ENCODE assay signal across 1 cellular context in the genomic region with DNA sequence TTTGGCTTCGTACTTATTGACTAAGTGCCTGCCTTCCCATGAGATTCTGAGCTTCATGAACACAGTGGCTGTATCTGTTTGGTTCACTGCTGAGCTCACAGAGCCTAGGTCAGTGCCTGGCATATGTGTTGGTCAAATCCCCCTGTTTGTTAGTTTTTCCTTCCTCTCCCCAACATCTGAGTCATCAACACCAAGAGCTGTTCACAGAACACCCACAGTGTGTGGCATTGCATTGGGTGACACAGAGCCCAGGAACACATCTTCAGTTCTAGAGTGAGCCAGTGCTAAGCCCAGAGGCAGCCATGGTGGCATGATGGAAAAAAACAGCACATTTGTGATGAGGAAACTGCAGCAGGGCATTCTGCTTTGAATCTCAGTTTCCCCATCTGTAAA.
A peak's percentile ranks its signal among the peaks of the same experiment; 100 is the strongest.
TF ChIP-seq lines count a peak whose summit lies in the region.

No MANE protein-coding gene starts in this region.

TF ChIP-seq in GM12878, 131 proteins besides CTCF, POLR2A, EP300 and RAD21:
- TF ChIP-seq RFX5 (IDR thresholded peaks at IDR 0.05; ENCODE audit: low read depth, low read length) (no peak), RAD51 (IDR thresholded peaks at IDR 0.05) (no peak), MTA2 (IDR thresholded peaks at IDR 0.05; ENCODE audit: low read depth) (0 out of 2 replicates have a peak, but pooled peaks have one; percentile 2), IRF3 (IDR thresholded peaks at IDR 0.05) (no peak), HDGF (IDR thresholded peaks at IDR 0.05) (0 out of 2 replicates have a peak, but pooled peaks have one; percentile 47)
- TF ChIP-seq, protein P1, sequence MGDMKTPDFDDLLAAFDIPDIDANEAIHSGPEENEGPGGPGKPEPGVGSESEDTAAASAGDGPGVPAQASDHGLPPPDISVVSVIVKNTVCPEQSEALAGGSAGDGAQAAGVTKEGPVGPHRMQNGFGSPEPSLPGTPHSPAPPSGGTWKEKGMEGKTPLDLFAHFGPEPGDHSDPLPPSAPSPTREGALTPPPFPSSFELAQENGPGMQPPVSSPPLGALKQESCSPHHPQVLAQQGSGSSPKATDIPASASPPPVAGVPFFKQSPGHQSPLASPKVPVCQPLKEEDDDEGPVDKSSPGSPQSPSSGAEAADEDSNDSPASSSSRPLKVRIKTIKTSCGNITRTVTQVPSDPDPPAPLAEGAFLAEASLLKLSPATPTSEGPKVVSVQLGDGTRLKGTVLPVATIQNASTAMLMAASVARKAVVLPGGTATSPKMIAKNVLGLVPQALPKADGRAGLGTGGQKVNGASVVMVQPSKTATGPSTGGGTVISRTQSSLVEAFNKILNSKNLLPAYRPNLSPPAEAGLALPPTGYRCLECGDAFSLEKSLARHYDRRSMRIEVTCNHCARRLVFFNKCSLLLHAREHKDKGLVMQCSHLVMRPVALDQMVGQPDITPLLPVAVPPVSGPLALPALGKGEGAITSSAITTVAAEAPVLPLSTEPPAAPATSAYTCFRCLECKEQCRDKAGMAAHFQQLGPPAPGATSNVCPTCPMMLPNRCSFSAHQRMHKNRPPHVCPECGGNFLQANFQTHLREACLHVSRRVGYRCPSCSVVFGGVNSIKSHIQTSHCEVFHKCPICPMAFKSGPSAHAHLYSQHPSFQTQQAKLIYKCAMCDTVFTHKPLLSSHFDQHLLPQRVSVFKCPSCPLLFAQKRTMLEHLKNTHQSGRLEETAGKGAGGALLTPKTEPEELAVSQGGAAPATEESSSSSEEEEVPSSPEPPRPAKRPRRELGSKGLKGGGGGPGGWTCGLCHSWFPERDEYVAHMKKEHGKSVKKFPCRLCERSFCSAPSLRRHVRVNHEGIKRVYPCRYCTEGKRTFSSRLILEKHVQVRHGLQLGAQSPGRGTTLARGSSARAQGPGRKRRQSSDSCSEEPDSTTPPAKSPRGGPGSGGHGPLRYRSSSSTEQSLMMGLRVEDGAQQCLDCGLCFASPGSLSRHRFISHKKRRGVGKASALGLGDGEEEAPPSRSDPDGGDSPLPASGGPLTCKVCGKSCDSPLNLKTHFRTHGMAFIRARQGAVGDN (IDR thresholded peaks at IDR 0.05), result no peak
